ENCODE assay signal across 8 cellular contexts in genomic region chr15:84818221-84819131, GRCh38. TPM values are rescaled to one million over a fixed set of nuclear protein-coding genes. Genes with fewer than 3 reads are reported as not detected.
A peak's percentile ranks its signal among the peaks of the same experiment; 100 is the strongest.
DNase-seq lines count a peak whose midpoint lies in the region; ATAC-seq, FAIRE-seq and TF ChIP-seq lines count a peak whose summit lies in the region.

No MANE protein-coding gene starts in this region.

- TF ChIP-seq POLR2A in sigmoid colon (IDR thresholded peaks at IDR 0.05) (no peak), H54 (IDR thresholded peaks at IDR 0.05; ENCODE audit: low read depth, low read length) (no peak)

- H3K4me1 ChIP-seq in right cardiac atrium (ENCODE audit: control insufficient read depth, insufficient read depth, low read length) (peaks cover 38% of the 10 kb centered on the region), sigmoid colon (peaks cover 0 to 67% (median 56%) of the 10 kb centered on the region in 4 donors)

- no peak overlapping the region for H3K4me3 Mint-ChIP-seq in MCF 10A (ENCODE audit: unreplicated experiment)

- H3K36me3 ChIP-seq in WERI-Rb-1, result peaks cover 19% of the 10 kb centered on the region
- H3K36me3 ChIP-seq in sigmoid colon, result no peaks in the 10 kb centered on the region

- H3K27me3 ChIP-seq in WERI-Rb-1 (ENCODE audit: insufficient read depth, low read depth, severe bottlenecking) (no peaks in the 10 kb centered on the region), right cardiac atrium (ENCODE audit: control insufficient read depth, insufficient read depth) (no peaks in the 10 kb centered on the region), sigmoid colon (no peaks in the 10 kb centered on the region)

- H3K9me3 ChIP-seq in WERI-Rb-1 (ENCODE audit: severe bottlenecking) (no peaks in the 10 kb centered on the region), right cardiac atrium (ENCODE audit: control insufficient read depth, low read length) (no peaks in the 10 kb centered on the region), sigmoid colon (no peaks in the 10 kb centered on the region)

- H3K4me1 Mint-ChIP-seq in MCF 10A (ENCODE audit: insufficient read depth, unreplicated experiment), result no peaks in the 10 kb centered on the region

- peak; percentile 18 to 60 for ATAC-seq in right cardiac atrium

- TF ChIP-seq CTCF in WERI-Rb-1 (IDR thresholded peaks at IDR 0.05; ENCODE audit: low read depth, low read length), result 0 out of 2 replicates have a peak, but pooled peaks have one; percentile 1
- no peak for TF ChIP-seq CTCF in sigmoid colon (IDR thresholded peaks at IDR 0.05)
- no peak for TF ChIP-seq CTCF in foreskin fibroblast (IDR thresholded peaks at IDR 0.05; ENCODE audit: low read depth, low read length)
- TF ChIP-seq CTCF in MCF 10A (IDR thresholded peaks at IDR 0.05; ENCODE audit: unreplicated experiment), result no peak

- no peaks in the 10 kb centered on the region for H3K36me3 Mint-ChIP-seq in MCF 10A (ENCODE audit: insufficient read depth, unreplicated experiment)

- no peak for FAIRE-seq in H54 (lab: Jason Lieb, UNC)

- DNase-seq in HT-29 (ENCODE audit: low spot score), result peak; percentile 85
- DNase-seq in WERI-Rb-1, result peak; percentile 39
- DNase-seq in right cardiac atrium, result peak in 2 of 3 donors; percentile 67 to 72
- DNase-seq in sigmoid colon, result no peak
- no peak for DNase-seq in dedifferentiated amniotic fluid mesenchymal stem cell (ENCODE audit: extremely low spot score)
- DNase-seq in H54 (ENCODE audit: insufficient read length, low spot score), result no peak
- DNase-seq in foreskin fibroblast, result no peak
- DNase-seq in MCF 10A (ENCODE audit: unreplicated experiment), result no peak

- BruUV-seq in MCF 10A (replicated peaks; lab: Mats Ljungman, UMichigan), result no TSS peak

- H3K27ac Mint-ChIP-seq in MCF 10A (ENCODE audit: low read depth, unreplicated experiment), result no peak overlapping the region

- intact Hi-C loops in right cardiac atrium (cut with DNase I) (loop anchor here in 3 of 4 donors (10.0 kb wide), 2 partner anchors 64 to 164 kb away; partner anchors contain the start of genes NMB (in 1 of the 3) and WDR73 (in 1 of the 3)), sigmoid colon (cut with DNase I) (loop anchor here (5.0 kb wide), 1 partner anchor 166 kb away; the partner anchor contains the start of gene WDR73), MCF 10A (cut with micrococcal nuclease) (no loop called here)

- peaks cover 15% of the 10 kb centered on the region for H3K27me3 Mint-ChIP-seq in MCF 10A (ENCODE audit: insufficient read depth, unreplicated experiment)

- H3K9me3 Mint-ChIP-seq in MCF 10A (ENCODE audit: unreplicated experiment), result no peaks in the 10 kb centered on the region

- CTCF ChIA-PET in MCF 10A (lab: Yijun Ruan, JAX), result interaction anchor here (0.6 to 0.7 kb wide), 3 partner anchors 10 to 228 kb away, joined by 3 read pairs; no protein-coding TSS in a partner anchor

- POLR2A ChIA-PET in MCF 10A (lab: Yijun Ruan, JAX), result no interaction called here

- 17% methylated on average over 9 of the region's 9 CpGs for WGBS in right cardiac atrium
- WGBS in sigmoid colon, 2 donors, result 72 to 75% methylated on average over 9 of the region's 9 CpGs

- no peak for TF ChIP-seq EP300 in sigmoid colon (IDR thresholded peaks at IDR 0.05)

- H3K27ac ChIP-seq in WERI-Rb-1 (peak overlapping the region; percentile 90), right cardiac atrium (ENCODE audit: low read length) (peak overlapping the region; percentile 95), sigmoid colon (peak overlapping the region; percentile 76 to 94 (median 86))

- peak overlapping the region; percentile 51 for H3K4me3 ChIP-seq in WERI-Rb-1 (ENCODE audit: low read depth, low read length)
- H3K4me3 ChIP-seq in right cardiac atrium (ENCODE audit: low read length), result peak overlapping the region; percentile 67
- H3K4me3 ChIP-seq in sigmoid colon, result peak overlapping the region in 3 of 4 donors; percentile 44 to 66 (median 55)
- no peak overlapping the region for H3K4me3 ChIP-seq in foreskin fibroblast (ENCODE audit: low read depth in 1 of 2, low read length in 2 of 2)

RNA-seq across cellular contexts. Expression of gene ALPK3, which starts 1.3 kb away (rescaled TPM):
- total RNA-seq in HT-29 (2014; rRNA removed; shearing (Covaris generic)), result 66.1 and 73.9 TPM in 2 replicates
- 10 to 100 TPM; 72.1 to 95.2 (median 78.6) TPM for total RNA-seq in right cardiac atrium
- polyA plus RNA-seq in right cardiac atrium, result 65.8 TPM
- total RNA-seq in sigmoid colon, result 10 to 100 TPM in 2 of 4 donors, 1 to 10 TPM in 2; 3.9 to 41.0 (median 14.2) TPM
- 1 to 10 TPM in 1 of 3 donors, under 1 TPM in 2; under 0.01 to 2.4 (median under 0.01) TPM for polyA plus RNA-seq in sigmoid colon
- 0.07 and 0.10 TPM in 2 replicates for total RNA-seq in MCF 10A (2022)

Comparison
In these comparisons a context has a peak if more than half of its experiments do, and no peak if none do; other contexts are left out.
1. DNase-seq: peak in HT-29 (single experiment), WERI-Rb-1 (single experiment) and right cardiac atrium (2 of 3); none in sigmoid colon (single experiment), dedifferentiated amniotic fluid mesenchymal stem cell (single experiment), H54 (single experiment), foreskin fibroblast (0 of 2) and MCF 10A (single experiment).
2. H3K4me3 ChIP-seq: peak in WERI-Rb-1 (single experiment), right cardiac atrium (single experiment) and sigmoid colon (3 of 4); none in foreskin fibroblast (0 of 2).
3. Peak in every context shown above with its lines, with median percentiles within 50 percentile points of each other: H3K27ac ChIP-seq.